32 cellular contexts compared by ENCODE assay signal in the genomic region with DNA sequence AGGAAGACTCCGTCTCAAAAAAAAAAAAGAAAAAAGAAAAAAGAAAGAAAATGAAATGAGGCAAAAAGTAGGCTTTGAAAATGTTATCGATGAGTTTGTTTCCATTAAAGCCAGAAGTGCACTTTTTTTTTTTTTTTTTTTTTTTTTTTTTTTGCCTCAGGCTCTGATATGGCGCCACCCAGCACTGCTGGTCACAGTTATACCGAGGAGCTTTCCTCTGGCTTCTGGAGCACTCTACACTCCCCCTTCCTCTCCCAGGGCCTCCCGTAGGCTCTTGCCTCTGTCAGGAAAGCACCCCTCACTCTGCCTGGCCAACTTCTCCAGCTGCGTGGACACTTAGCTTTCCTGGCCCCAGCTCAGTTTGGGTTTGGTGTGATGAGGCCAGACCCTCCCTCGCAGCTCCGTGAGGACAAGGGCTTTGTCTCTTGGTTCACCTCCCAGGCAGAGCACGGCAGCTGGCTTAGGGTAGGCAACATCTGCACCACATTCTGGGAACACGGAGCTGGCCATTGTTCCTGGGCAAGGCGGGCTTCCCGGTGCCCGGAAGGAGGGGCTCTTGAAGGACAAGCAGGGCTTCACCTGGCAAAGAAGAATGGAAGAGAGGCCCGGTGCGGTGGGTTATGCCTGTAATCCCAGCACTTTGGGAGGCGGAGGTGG. TPM values are rescaled to one million over a fixed set of nuclear protein-coding genes. Genes with fewer than 3 reads are reported as not detected.
DNase-seq lines count a peak whose midpoint lies in the region; ATAC-seq, FAIRE-seq and TF ChIP-seq lines count a peak whose summit lies in the region.
"Had no signal": no experiment of that assay in that cellular context is flagged by ENCODE, and none has a peak within 500 bp of the region (broad histone marks: within the 10 kb centered on the region; RNA-seq: fewer than 3 reads in every experiment).

No MANE protein-coding gene starts in this region.

- no peak overlapping the region for H3K27ac ChIP-seq in HepG2 (ENCODE audit: extremely low read length, insufficient read depth, low read length)
- H3K27ac ChIP-seq in right lobe of liver = no peak overlapping the region
- no peak overlapping the region for H3K27ac ChIP-seq in left lung
- H3K27ac ChIP-seq: pancreas, SJCRH30, thoracic aorta, uterus, WERI-Rb-1 had no signal

- ATAC-seq in HepG2 (peak; percentile 29; the same call in 1 of the 3 replicates), right lobe of liver (no peak), left lung (no peak)
- ATAC-seq in activated CD8-positive, alpha-beta T cell treated with anti-CD3 and anti-CD28 coated beads, Interleukin-2, amount 10 ng/mL, durations not matched to agents 7 days and 5 days = no peak
- ATAC-seq: CD8-positive, alpha-beta T cell; pancreas; stimulated activated naive CD8-positive, alpha-beta T cell treated with anti-CD3 and anti-CD28 coated beads, Interleukin-15, Interleukin-2, amounts not matched to agents 100 U/mL and 50 U/mL, for 24 hours; T-cell had no signal

- H2AFZ ChIP-seq in HepG2 (ENCODE audit: low read length) = no peak overlapping the region

- no peak for TF ChIP-seq RAD21 in HepG2 (CRISPR knock-in tag; IDR thresholded peaks at IDR 0.05)

- FAIRE-seq in HepG2 (lab: Jason Lieb, UNC) = no peak
- FAIRE-seq: pancreas, RCC 7860 had no signal

- POLR2A ChIA-PET in HepG2 (lab: Yijun Ruan, JAX) = no interaction called here
- POLR2A ChIA-PET in activated CD8-positive, alpha-beta T cell treated with anti-CD3 and anti-CD28 coated beads, Interleukin-2, amount 10 ng/mL, durations not matched to agents 7 days and 5 days (lab: Charles Lee) = interaction anchor here (0.6 kb wide), 1 partner anchor 50 kb away, joined by 3 read pairs; no protein-coding TSS in a partner anchor

- no peaks in the 10 kb centered on the region for H3K27me3 ChIP-seq in HepG2 (ENCODE audit: control insufficient read depth in 1 of 2, insufficient read depth in 2 of 2, low read length in 2 of 2)
- no peaks in the 10 kb centered on the region for H3K27me3 ChIP-seq in right lobe of liver
- H3K27me3 ChIP-seq in left lung = no peaks in the 10 kb centered on the region
- H3K27me3 ChIP-seq: MG63, pancreas, SJCRH30, uterus had no signal

- H3K9ac ChIP-seq in HepG2 (ENCODE audit: insufficient read depth, low read depth, low read length) = no peak overlapping the region

- H3K4me2 ChIP-seq in HepG2 (ENCODE audit: low read depth, low read length) = no peak overlapping the region

- no peak overlapping the region for H3K4me3 Mint-ChIP-seq in mesothelial cell of epicardium
- no peak overlapping the region for H3K4me3 Mint-ChIP-seq in activated CD8-positive, alpha-beta T cell treated with anti-CD3 and anti-CD28 coated beads, Interleukin-2, amount 10 ng/mL, durations not matched to agents 7 days and 5 days
- H3K4me3 Mint-ChIP-seq: activated CD4-positive, alpha-beta T cell treated with anti-CD3 and anti-CD28 coated beads, Interleukin-2, amount 10 ng/mL, durations not matched to agents 24 days and 14 days; activated T-cell treated with anti-CD3 and anti-CD28 coated beads, Interleukin-2, amount 50 U/mL, for 24 hours; B cell; CD8-positive, alpha-beta T cell; memory B cell; T-cell had no signal

- 96% methylated on average over 15 of the region's 16 CpGs for WGBS in HepG2 (ENCODE audit: low lambda C conversion rate)
- 53% methylated on average over 3 of the region's 16 CpGs for WGBS in right lobe of liver (ENCODE audit: insufficient coverage, low coverage, low lambda C conversion rate, missing lambda C conversion rate)

- CTCF ChIA-PET in HepG2 (lab: Yijun Ruan, JAX; ENCODE audit: low intra/inter-chr PET ratio, low total read pairs) = no interaction called here
- CTCF ChIA-PET in activated CD8-positive, alpha-beta T cell treated with anti-CD3 and anti-CD28 coated beads, Interleukin-2, amount 10 ng/mL, durations not matched to agents 7 days and 5 days (lab: Charles Lee) = interaction anchor here (0.8 to 2.5 kb wide), 4 partner anchors 10 to 48 kb away, joined by 3 to 9 read pairs (median 3); a partner anchor contains a TSS

- no peaks in the 10 kb centered on the region for H3K27me3 Mint-ChIP-seq in mesothelial cell of epicardium (ENCODE audit: low read depth)
- no peaks in the 10 kb centered on the region for H3K27me3 Mint-ChIP-seq in activated CD8-positive, alpha-beta T cell treated with anti-CD3 and anti-CD28 coated beads, Interleukin-2, amount 10 ng/mL, durations not matched to agents 7 days and 5 days (ENCODE audit: low read depth)
- H3K27me3 Mint-ChIP-seq: activated CD4-positive, alpha-beta T cell treated with anti-CD3 and anti-CD28 coated beads, Interleukin-2, amount 10 ng/mL, durations not matched to agents 24 days and 14 days; activated T-cell treated with anti-CD3 and anti-CD28 coated beads, Interleukin-2, amount 50 U/mL, for 24 hours; B cell; T-cell had no signal

- H3K4me1 Mint-ChIP-seq in mesothelial cell of epicardium = no peaks in the 10 kb centered on the region
- peaks cover 8% of the 10 kb centered on the region for H3K4me1 Mint-ChIP-seq in activated CD8-positive, alpha-beta T cell treated with anti-CD3 and anti-CD28 coated beads, Interleukin-2, amount 10 ng/mL, durations not matched to agents 7 days and 5 days (ENCODE audit: low read depth)
- H3K4me1 Mint-ChIP-seq: B cell, memory B cell, T-cell had no signal

- H3K4me1 ChIP-seq in HepG2 (ENCODE audit: insufficient read depth, low read length) (peaks cover 11% of the 10 kb centered on the region; the same call in 1 of the 2 replicates), right lobe of liver (peaks cover 0 to 13% (median 0%) of the 10 kb centered on the region in 4 donors), left lung (no peaks in the 10 kb centered on the region)
- H3K4me1 ChIP-seq: pancreas, SJCRH30, uterus had no signal

- TF ChIP-seq CTCF in HepG2 (CRISPR knock-in tag; IDR thresholded peaks at IDR 0.05) (no peak), right lobe of liver (IDR thresholded peaks at IDR 0.05) (no peak), mesothelial cell of epicardium (IDR thresholded peaks at IDR 0.05; ENCODE audit: unreplicated experiment) (no peak), left lung (IDR thresholded peaks at IDR 0.05) (no peak)

- DNase-seq in HepG2 (ENCODE audit: low spot score) (no peak), right lobe of liver (no peak), mesothelial cell of epicardium (ENCODE audit: low spot score in 2 of 2, unreplicated experiment in 2 of 2) (no peak), NCI-H748 treated with DMSO at 0.1 percent for 48 hours (lab: John Stamatoyannopoulos, UW) (no peak), left lung (no peak)
- DNase-seq in activated CD8-positive, alpha-beta T cell treated with anti-CD3 and anti-CD28 coated beads, Interleukin-2, amount 10 ng/mL, durations not matched to agents 7 days and 5 days = no peak
- DNase-seq: activated CD4-positive, alpha-beta T cell treated with anti-CD3 and anti-CD28 coated beads, Interleukin-2, amount 10 ng/mL, durations not matched to agents 24 days and 14 days; activated gamma-delta T cell treated with Interleukin-2 at 50 U/mL for 16 hours; activated T-cell treated with anti-CD3 and anti-CD28 coated beads, Interleukin-2, amount 50 U/mL, for 24 hours; caudate nucleus; CD8-positive, alpha-beta T cell; cortex of kidney; effector memory CD4-positive, alpha-beta T cell; glutamatergic neuron; GOT3; KG1; MG63; NCI-H1105; NCI-H187; NCI-H446 treated with DMSO at 0.1 percent for 48 hours; NCI-H82; SJCRH30; stimulated activated CD4-positive, alpha-beta T cell treated with anti-CD3 and anti-CD28 coated beads, Interleukin-1b, Interleukin-23, amount 100 ng/mL, for 48 hours; stimulated activated naive CD8-positive, alpha-beta T cell treated with anti-CD3 and anti-CD28 coated beads, Interleukin-15, Interleukin-2, amounts not matched to agents 100 U/mL and 50 U/mL, for 24 hours; T-cell; uterus; WERI-Rb-1 had no signal

- no peaks in the 10 kb centered on the region for H3K79me2 ChIP-seq in HepG2 (ENCODE audit: insufficient read depth, low read length)

- H3K9me3 ChIP-seq in HepG2 (ENCODE audit: low read length) = no peaks in the 10 kb centered on the region
- no peaks in the 10 kb centered on the region for H3K9me3 ChIP-seq in right lobe of liver
- H3K9me3 ChIP-seq in left lung = no peaks in the 10 kb centered on the region
- H3K9me3 ChIP-seq: MG63, pancreas, SJCRH30, thoracic aorta, uterus had no signal

- TF ChIP-seq POLR2A in HepG2 (IDR thresholded peaks at IDR 0.05; ENCODE audit: insufficient read depth in 1 of 2, low read depth in 2 of 2, low read length in 2 of 2) = no peak
- no peak for TF ChIP-seq POLR2A in right lobe of liver (IDR thresholded peaks at IDR 0.05)

- peaks cover 5 to 64% of the 10 kb centered on the region in 2 experiments for H3K36me3 ChIP-seq in HepG2 (replicated peaks in 1 of 2; ENCODE audit: control insufficient read depth in 1 of 2, insufficient read depth in 2 of 2, low read length in 2 of 2)
- H3K36me3 ChIP-seq in right lobe of liver = peaks cover 0 to 23% (median 6%) of the 10 kb centered on the region in 4 donors
- H3K36me3 ChIP-seq in left lung = peaks cover 0 to 86% of the 10 kb centered on the region in 2 donors
- H3K36me3 ChIP-seq: MG63, pancreas, SJCRH30, uterus had no signal

- H3K36me3 Mint-ChIP-seq in mesothelial cell of epicardium = peaks cover 48% of the 10 kb centered on the region
- H3K36me3 Mint-ChIP-seq in activated CD8-positive, alpha-beta T cell treated with anti-CD3 and anti-CD28 coated beads, Interleukin-2, amount 10 ng/mL, durations not matched to agents 7 days and 5 days (ENCODE audit: low read depth) = peaks cover 82% of the 10 kb centered on the region
- H3K36me3 Mint-ChIP-seq: CD8-positive, alpha-beta T cell; memory B cell; T-cell had no signal

- no TSS peak for BruUV-seq in HepG2 (replicated peaks; lab: Mats Ljungman, UMichigan)

- H3K27ac Mint-ChIP-seq in mesothelial cell of epicardium = peak overlapping the region; percentile 25
- no peak overlapping the region for H3K27ac Mint-ChIP-seq in activated CD8-positive, alpha-beta T cell treated with anti-CD3 and anti-CD28 coated beads, Interleukin-2, amount 10 ng/mL, durations not matched to agents 7 days and 5 days
- H3K27ac Mint-ChIP-seq: activated CD4-positive, alpha-beta T cell treated with anti-CD3 and anti-CD28 coated beads, Interleukin-2, amount 10 ng/mL, durations not matched to agents 24 days and 14 days; activated T-cell treated with anti-CD3 and anti-CD28 coated beads, Interleukin-2, amount 50 U/mL, for 24 hours; B cell; CD8-positive, alpha-beta T cell; memory B cell; T-cell had no signal

- H4K20me1 ChIP-seq in HepG2 (ENCODE audit: insufficient read depth, low read length) = no peaks in the 10 kb centered on the region

- intact Hi-C loops in HepG2 (cut with micrococcal nuclease; ENCODE audit: unreplicated experiment) = no loop called here
- intact Hi-C loops in right lobe of liver (cut with DNase I) = no loop called here
- intact Hi-C loops in left lung (cut with DNase I) = no loop called here

- H3K4me3 ChIP-seq in HepG2 (replicated peaks in 1 of 3; ENCODE audit: insufficient read depth in 1 of 3, low read depth in 2 of 3, low read length in 3 of 3) = no peak overlapping the region
- no peak overlapping the region for H3K4me3 ChIP-seq in right lobe of liver
- H3K4me3 ChIP-seq in left lung = no peak overlapping the region
- H3K4me3 ChIP-seq: MG63, pancreas, SJCRH30, thoracic aorta, uterus had no signal

- no peaks in the 10 kb centered on the region for H3K9me3 Mint-ChIP-seq in mesothelial cell of epicardium
- no peaks in the 10 kb centered on the region for H3K9me3 Mint-ChIP-seq in activated CD8-positive, alpha-beta T cell treated with anti-CD3 and anti-CD28 coated beads, Interleukin-2, amount 10 ng/mL, durations not matched to agents 7 days and 5 days (ENCODE audit: insufficient read depth)
- H3K9me3 Mint-ChIP-seq: activated CD4-positive, alpha-beta T cell treated with anti-CD3 and anti-CD28 coated beads, Interleukin-2, amount 10 ng/mL, durations not matched to agents 24 days and 14 days; activated T-cell treated with anti-CD3 and anti-CD28 coated beads, Interleukin-2, amount 50 U/mL, for 24 hours; CD8-positive, alpha-beta T cell; memory B cell; T-cell had no signal

- in situ Hi-C loops in HepG2 (cut with HindIII; ENCODE audit: extremely low pct_ligation_motif_present, low pct_unique_long_range_greater_than_20kb) = no loop called here

- TF ChIP-seq EP300 in HepG2 (IDR thresholded peaks at IDR 0.05; ENCODE audit: low read depth in 2 of 2, low read length in 2 of 2) (no peak), HepG2 (CRISPR knock-in tag; IDR thresholded peaks at IDR 0.05; ENCODE audit: borderline replicate concordance) (no peak)

RNA-seq across cellular contexts. Expression of a gene that starts 16.9 kb away (rescaled TPM):
- total RNA-seq in HepG2 (2016; rRNA removed; fragmentation: Illumina TruSeq; extraction: Trizol) (54.7 and 124 TPM in 2 replicates), right lobe of liver (100 to 1,000 TPM in 4 of 6 experiments, 1 to 10 TPM in 2; 4.2 to 166 (median 110) TPM), mesothelial cell of epicardium (317 to 337 TPM (median 324 TPM) in 3 replicates), left lung (100 to 1,000 TPM; 153 to 295 TPM)
- total RNA-seq in HepG2 (2016; cell fraction: cytosol; rRNA removed; fragmentation: Illumina TruSeq; extraction: Trizol; ENCODE audit: low read depth) = 17.6 and 17.8 TPM in 2 replicates
- 51.3 and 120 TPM in 2 replicates for total RNA-seq in HepG2 (2016; cell fraction: insoluble cytoplasmic fraction; rRNA removed; fragmentation: Illumina TruSeq; extraction: Trizol)
- 42.1 and 45.1 TPM in 2 replicates for total RNA-seq in HepG2 (2016; cell fraction: membrane; rRNA removed; fragmentation: Illumina TruSeq; extraction: Trizol)
- total RNA-seq in HepG2 (2016; cell fraction: nucleus; rRNA removed; fragmentation: Illumina TruSeq; extraction: Trizol) = 103 and 115 TPM in 2 replicates
- 90.1 and 125 TPM in 2 replicates for polyA plus RNA-seq in HepG2 (2011; rRNA removed)
- 66.9 and 93.5 TPM in 2 replicates for polyA plus RNA-seq in HepG2 (2011; cell fraction: cytosol; rRNA removed)
- 77.8 and 97.6 TPM in 2 replicates for polyA plus RNA-seq in HepG2 (2011; cell fraction: nucleus; rRNA removed)
- 111 and 112 TPM in 2 replicates for polyA plus RNA-seq in HepG2 (2012)
- polyA plus RNA-seq in HepG2 (2016; cell fraction: cytosol; fragmentation: Illumina TruSeq; extraction: Trizol; ENCODE audit: low read depth) = 16.3 and 18.5 TPM in 2 replicates
- 43.7 and 53.6 TPM in 2 replicates for polyA plus RNA-seq in HepG2 (2016; cell fraction: insoluble cytoplasmic fraction; fragmentation: Illumina TruSeq; extraction: Trizol; ENCODE audit: low read depth)
- 27.1 and 32.3 TPM in 2 replicates for polyA plus RNA-seq in HepG2 (2016; cell fraction: membrane; fragmentation: Illumina TruSeq; extraction: Trizol; ENCODE audit: low read depth)
- 153 and 164 TPM in 2 replicates for polyA plus RNA-seq in HepG2 (2016; cell fraction: nucleus; fragmentation: Illumina TruSeq; extraction: Trizol; ENCODE audit: insufficient read depth, low read depth)
- 240 and 324 TPM in 2 replicates for polyA minus RNA-seq in HepG2 (2011; rRNA and poly(A)+ RNA removed; ENCODE audit: low replicate concordance)
- 65.5 and 71.3 TPM in 2 replicates for polyA minus RNA-seq in HepG2 (2011; cell fraction: cytosol; rRNA and poly(A)+ RNA removed)
- polyA minus RNA-seq in HepG2 (2011; cell fraction: nucleus; rRNA and poly(A)+ RNA removed) = 23.2 and 36.6 TPM in 2 replicates
- total RNA-seq in activated CD8-positive, alpha-beta T cell treated with anti-CD3 and anti-CD28 coated beads, Interleukin-2, amount 10 ng/mL, durations not matched to agents 7 days and 5 days = 100 to 1,000 TPM; 395 to 416 TPM

RNA-seq across cellular contexts. Expression of a gene that starts 28.2 kb away (rescaled TPM):
- 65.8 and 108 TPM in 2 replicates for total RNA-seq in HepG2 (2016; rRNA removed; fragmentation: Illumina TruSeq; extraction: Trizol)
- 28.4 and 32.7 TPM in 2 replicates for total RNA-seq in HepG2 (2016; cell fraction: cytosol; rRNA removed; fragmentation: Illumina TruSeq; extraction: Trizol; ENCODE audit: low read depth)
- total RNA-seq in HepG2 (2016; cell fraction: insoluble cytoplasmic fraction; rRNA removed; fragmentation: Illumina TruSeq; extraction: Trizol) = 63.3 and 108 TPM in 2 replicates
- total RNA-seq in HepG2 (2016; cell fraction: membrane; rRNA removed; fragmentation: Illumina TruSeq; extraction: Trizol) = 64.5 and 65.2 TPM in 2 replicates
- total RNA-seq in HepG2 (2016; cell fraction: nucleus; rRNA removed; fragmentation: Illumina TruSeq; extraction: Trizol) = 91.8 and 110 TPM in 2 replicates
- 91.8 and 98.4 TPM in 2 replicates for polyA plus RNA-seq in HepG2 (2011; rRNA removed)
- 80.8 and 110 TPM in 2 replicates for polyA plus RNA-seq in HepG2 (2011; cell fraction: cytosol; rRNA removed)
- polyA plus RNA-seq in HepG2 (2011; cell fraction: nucleus; rRNA removed) = 56.1 and 66.5 TPM in 2 replicates
- polyA plus RNA-seq in HepG2 (2012) = 70.6 and 81.6 TPM in 2 replicates
- polyA plus RNA-seq in HepG2 (2016; cell fraction: cytosol; fragmentation: Illumina TruSeq; extraction: Trizol; ENCODE audit: low read depth) = 18.4 and 22.5 TPM in 2 replicates
- 56.1 and 57.8 TPM in 2 replicates for polyA plus RNA-seq in HepG2 (2016; cell fraction: insoluble cytoplasmic fraction; fragmentation: Illumina TruSeq; extraction: Trizol; ENCODE audit: low read depth)
- polyA plus RNA-seq in HepG2 (2016; cell fraction: membrane; fragmentation: Illumina TruSeq; extraction: Trizol; ENCODE audit: low read depth) = 34.4 and 36.5 TPM in 2 replicates
- 134 TPM in 2 replicates for polyA plus RNA-seq in HepG2 (2016; cell fraction: nucleus; fragmentation: Illumina TruSeq; extraction: Trizol; ENCODE audit: insufficient read depth, low read depth)
- 305 and 789 TPM in 2 replicates for polyA minus RNA-seq in HepG2 (2011; rRNA and poly(A)+ RNA removed; ENCODE audit: low replicate concordance)
- polyA minus RNA-seq in HepG2 (2011; cell fraction: cytosol; rRNA and poly(A)+ RNA removed) = 108 and 118 TPM in 2 replicates
- polyA minus RNA-seq in HepG2 (2011; cell fraction: nucleus; rRNA and poly(A)+ RNA removed) = 63.0 and 82.7 TPM in 2 replicates
- 10 to 100 TPM; 18.3 to 87.6 (median 34.8) TPM for total RNA-seq in right lobe of liver
- 108 to 115 TPM (median 108 TPM) in 3 replicates for total RNA-seq in mesothelial cell of epicardium
- total RNA-seq in activated CD8-positive, alpha-beta T cell treated with anti-CD3 and anti-CD28 coated beads, Interleukin-2, amount 10 ng/mL, durations not matched to agents 7 days and 5 days = 10 to 100 TPM; 84.1 to 92.8 TPM
- total RNA-seq in left lung = 100 to 1,000 TPM in 1 of 2 donors, 10 to 100 TPM in 1; 51.9 to 161 TPM

RNA-seq across cellular contexts. Expression of a gene that starts 46.3 kb away (rescaled TPM):
- total RNA-seq in HepG2 (2016; rRNA removed; fragmentation: Illumina TruSeq; extraction: Trizol) (4.5 and 13.4 TPM in 2 replicates), right lobe of liver (10 to 100 TPM; 13.0 to 69.8 (median 22.7) TPM), mesothelial cell of epicardium (6.1 to 8.9 TPM (median 8.0 TPM) in 3 replicates), left lung (10 to 100 TPM; 64.1 to 71.4 TPM)
- total RNA-seq in HepG2 (2016; cell fraction: cytosol; rRNA removed; fragmentation: Illumina TruSeq; extraction: Trizol; ENCODE audit: low read depth) = 8.3 and 10.6 TPM in 2 replicates
- 3.4 and 13.2 TPM in 2 replicates for total RNA-seq in HepG2 (2016; cell fraction: insoluble cytoplasmic fraction; rRNA removed; fragmentation: Illumina TruSeq; extraction: Trizol)
- 7.7 and 10.7 TPM in 2 replicates for total RNA-seq in HepG2 (2016; cell fraction: membrane; rRNA removed; fragmentation: Illumina TruSeq; extraction: Trizol)
- 12.9 and 21.0 TPM in 2 replicates for total RNA-seq in HepG2 (2016; cell fraction: nucleus; rRNA removed; fragmentation: Illumina TruSeq; extraction: Trizol)
- 23.2 and 36.6 TPM in 2 replicates for polyA plus RNA-seq in HepG2 (2011; rRNA removed)
- polyA plus RNA-seq in HepG2 (2011; cell fraction: cytosol; rRNA removed) = 13.7 and 17.5 TPM in 2 replicates
- 236 and 242 TPM in 2 replicates for polyA plus RNA-seq in HepG2 (2011; cell fraction: nucleus; rRNA removed)
- 5.1 and 11.5 TPM in 2 replicates for polyA plus RNA-seq in HepG2 (2012)
- polyA plus RNA-seq in HepG2 (2016; cell fraction: cytosol; fragmentation: Illumina TruSeq; extraction: Trizol; ENCODE audit: low read depth) = 8.0 and 9.6 TPM in 2 replicates
- 4.7 and 5.0 TPM in 2 replicates for polyA plus RNA-seq in HepG2 (2016; cell fraction: insoluble cytoplasmic fraction; fragmentation: Illumina TruSeq; extraction: Trizol; ENCODE audit: low read depth)
- 7.9 and 9.0 TPM in 2 replicates for polyA plus RNA-seq in HepG2 (2016; cell fraction: membrane; fragmentation: Illumina TruSeq; extraction: Trizol; ENCODE audit: low read depth)
- 36.8 and 37.1 TPM in 2 replicates for polyA plus RNA-seq in HepG2 (2016; cell fraction: nucleus; fragmentation: Illumina TruSeq; extraction: Trizol; ENCODE audit: insufficient read depth, low read depth)
- polyA minus RNA-seq in HepG2 (2011; rRNA and poly(A)+ RNA removed; ENCODE audit: low replicate concordance) = 30.7 and 67.4 TPM in 2 replicates
- polyA minus RNA-seq in HepG2 (2011; cell fraction: cytosol; rRNA and poly(A)+ RNA removed) = 10.5 and 13.0 TPM in 2 replicates
- polyA minus RNA-seq in HepG2 (2011; cell fraction: nucleus; rRNA and poly(A)+ RNA removed) = 10.9 and 15.8 TPM in 2 replicates
- total RNA-seq in activated CD8-positive, alpha-beta T cell treated with anti-CD3 and anti-CD28 coated beads, Interleukin-2, amount 10 ng/mL, durations not matched to agents 7 days and 5 days = 1 to 10 TPM; 3.8 to 4.5 TPM

RNA-seq across cellular contexts. Expression of a gene that starts 52.3 kb away (rescaled TPM):
- total RNA-seq in HepG2 (2016; rRNA removed; fragmentation: Illumina TruSeq; extraction: Trizol) (102 and 116 TPM in 2 replicates), right lobe of liver (10 to 100 TPM in 2 of 6 experiments, 1 to 10 TPM in 4; 4.0 to 13.3 (median 5.4) TPM), mesothelial cell of epicardium (19.5 to 20.9 TPM (median 20.3 TPM) in 3 replicates), left lung (10 to 100 TPM; 13.9 to 23.1 TPM)
- total RNA-seq in HepG2 (2016; cell fraction: cytosol; rRNA removed; fragmentation: Illumina TruSeq; extraction: Trizol; ENCODE audit: low read depth) = 9.9 and 12.9 TPM in 2 replicates
- 103 and 117 TPM in 2 replicates for total RNA-seq in HepG2 (2016; cell fraction: insoluble cytoplasmic fraction; rRNA removed; fragmentation: Illumina TruSeq; extraction: Trizol)
- total RNA-seq in HepG2 (2016; cell fraction: membrane; rRNA removed; fragmentation: Illumina TruSeq; extraction: Trizol) = 25.3 and 31.0 TPM in 2 replicates
- total RNA-seq in HepG2 (2016; cell fraction: nucleus; rRNA removed; fragmentation: Illumina TruSeq; extraction: Trizol) = 47.5 and 54.1 TPM in 2 replicates
- polyA plus RNA-seq in HepG2 (2011; rRNA removed) = 10.9 and 12.4 TPM in 2 replicates
- 11.9 and 14.6 TPM in 2 replicates for polyA plus RNA-seq in HepG2 (2011; cell fraction: cytosol; rRNA removed)
- 4.0 and 5.3 TPM in 2 replicates for polyA plus RNA-seq in HepG2 (2011; cell fraction: nucleus; rRNA removed)
- polyA plus RNA-seq in HepG2 (2012) = 11.2 and 20.0 TPM in 2 replicates
- polyA plus RNA-seq in HepG2 (2016; cell fraction: cytosol; fragmentation: Illumina TruSeq; extraction: Trizol; ENCODE audit: low read depth) = 5.2 and 7.1 TPM in 2 replicates
- polyA plus RNA-seq in HepG2 (2016; cell fraction: insoluble cytoplasmic fraction; fragmentation: Illumina TruSeq; extraction: Trizol; ENCODE audit: low read depth) = 94.2 and 98.7 TPM in 2 replicates
- polyA plus RNA-seq in HepG2 (2016; cell fraction: membrane; fragmentation: Illumina TruSeq; extraction: Trizol; ENCODE audit: low read depth) = 12.2 and 15.7 TPM in 2 replicates
- 60.2 and 63.1 TPM in 2 replicates for polyA plus RNA-seq in HepG2 (2016; cell fraction: nucleus; fragmentation: Illumina TruSeq; extraction: Trizol; ENCODE audit: insufficient read depth, low read depth)
- polyA minus RNA-seq in HepG2 (2011; rRNA and poly(A)+ RNA removed; ENCODE audit: low replicate concordance) = 25.3 and 218 TPM in 2 replicates
- polyA minus RNA-seq in HepG2 (2011; cell fraction: cytosol; rRNA and poly(A)+ RNA removed) = 7.6 and 10.2 TPM in 2 replicates
- polyA minus RNA-seq in HepG2 (2011; cell fraction: nucleus; rRNA and poly(A)+ RNA removed) = 10.8 and 11.8 TPM in 2 replicates
- 100 to 1,000 TPM; 146 TPM for total RNA-seq in activated CD8-positive, alpha-beta T cell treated with anti-CD3 and anti-CD28 coated beads, Interleukin-2, amount 10 ng/mL, durations not matched to agents 7 days and 5 days

RNA-seq across cellular contexts. Expression of a gene that starts 52.6 kb away (rescaled TPM):
- total RNA-seq in HepG2 (2016; rRNA removed; fragmentation: Illumina TruSeq; extraction: Trizol) (164 and 175 TPM in 2 replicates), right lobe of liver (10 to 100 TPM; 31.6 to 74.5 (median 55.3) TPM), mesothelial cell of epicardium (139 to 154 TPM (median 148 TPM) in 3 replicates), left lung (100 to 1,000 TPM; 129 to 136 TPM)
- total RNA-seq in HepG2 (2016; cell fraction: cytosol; rRNA removed; fragmentation: Illumina TruSeq; extraction: Trizol; ENCODE audit: low read depth) = 124 and 186 TPM in 2 replicates
- 157 and 180 TPM in 2 replicates for total RNA-seq in HepG2 (2016; cell fraction: insoluble cytoplasmic fraction; rRNA removed; fragmentation: Illumina TruSeq; extraction: Trizol)
- 166 and 206 TPM in 2 replicates for total RNA-seq in HepG2 (2016; cell fraction: membrane; rRNA removed; fragmentation: Illumina TruSeq; extraction: Trizol)
- 83.5 and 96.3 TPM in 2 replicates for total RNA-seq in HepG2 (2016; cell fraction: nucleus; rRNA removed; fragmentation: Illumina TruSeq; extraction: Trizol)
- polyA plus RNA-seq in HepG2 (2011; rRNA removed) = 363 and 424 TPM in 2 replicates
- 333 and 381 TPM in 2 replicates for polyA plus RNA-seq in HepG2 (2011; cell fraction: cytosol; rRNA removed)
- polyA plus RNA-seq in HepG2 (2011; cell fraction: nucleus; rRNA removed) = 70.6 and 77.2 TPM in 2 replicates
- polyA plus RNA-seq in HepG2 (2012) = 225 and 301 TPM in 2 replicates
- 181 and 226 TPM in 2 replicates for polyA plus RNA-seq in HepG2 (2016; cell fraction: cytosol; fragmentation: Illumina TruSeq; extraction: Trizol; ENCODE audit: low read depth)
- polyA plus RNA-seq in HepG2 (2016; cell fraction: insoluble cytoplasmic fraction; fragmentation: Illumina TruSeq; extraction: Trizol; ENCODE audit: low read depth) = 187 and 188 TPM in 2 replicates
- polyA plus RNA-seq in HepG2 (2016; cell fraction: membrane; fragmentation: Illumina TruSeq; extraction: Trizol; ENCODE audit: low read depth) = 185 and 215 TPM in 2 replicates
- 173 and 175 TPM in 2 replicates for polyA plus RNA-seq in HepG2 (2016; cell fraction: nucleus; fragmentation: Illumina TruSeq; extraction: Trizol; ENCODE audit: insufficient read depth, low read depth)
- 153 and 413 TPM in 2 replicates for polyA minus RNA-seq in HepG2 (2011; rRNA and poly(A)+ RNA removed; ENCODE audit: low replicate concordance)
- 79.2 and 82.2 TPM in 2 replicates for polyA minus RNA-seq in HepG2 (2011; cell fraction: cytosol; rRNA and poly(A)+ RNA removed)
- 54.3 and 55.7 TPM in 2 replicates for polyA minus RNA-seq in HepG2 (2011; cell fraction: nucleus; rRNA and poly(A)+ RNA removed)
- 100 to 1,000 TPM; 154 to 163 TPM for total RNA-seq in activated CD8-positive, alpha-beta T cell treated with anti-CD3 and anti-CD28 coated beads, Interleukin-2, amount 10 ng/mL, durations not matched to agents 7 days and 5 days
